Comparison of ENCODE assay signal across 9 cellular contexts in the genomic region with DNA sequence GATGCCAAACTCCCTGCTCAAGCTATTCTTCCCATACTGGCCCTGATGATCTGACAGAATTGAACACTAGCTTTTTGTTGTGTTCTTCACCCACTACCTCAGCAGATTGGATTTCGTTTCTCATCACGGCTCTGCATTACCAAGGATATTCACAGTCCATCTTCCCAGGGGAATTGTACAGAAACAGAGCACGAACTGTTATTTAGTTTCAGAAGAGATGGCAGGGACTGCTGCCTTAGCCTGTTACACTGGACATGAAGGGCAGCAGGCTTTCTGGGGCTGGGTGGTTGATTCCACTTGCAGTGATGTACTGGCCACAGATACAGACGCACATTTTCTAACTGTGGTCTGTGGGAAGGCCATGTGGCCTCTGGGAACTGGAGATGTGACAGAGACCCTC.
A peak's percentile ranks its signal among the peaks of the same experiment; 100 is the strongest.
DNase-seq lines count a peak whose midpoint lies in the region; ATAC-seq and TF ChIP-seq lines count a peak whose summit lies in the region.
"Had no signal": no experiment of that assay in that cellular context is flagged by ENCODE, and none has a peak within 500 bp of the region (broad histone marks: within the 10 kb centered on the region; RNA-seq: fewer than 3 reads in every experiment).

No MANE protein-coding gene starts in this region.

- H3K4me1 ChIP-seq in ascending aorta = peaks cover 26 to 45% of the 10 kb centered on the region in 2 donors
- peaks cover 41% of the 10 kb centered on the region for H3K4me1 ChIP-seq in mesenchymal stem cell (ENCODE audit: control insufficient read depth, insufficient read depth, low read depth, low read length)
- peaks cover 55% of the 10 kb centered on the region for H3K4me1 ChIP-seq in thymus (ENCODE audit: control insufficient read depth, insufficient read depth, low read length)

- H3K4ac ChIP-seq in mesenchymal stem cell (ENCODE audit: low read depth in 1 of 2, low read length in 2 of 2) = peak overlapping the region in 1 of 2 experiments; percentile 87

- DNase-seq in activated naive CD4-positive, alpha-beta T cell treated with anti-CD3 and anti-CD28 coated beads, Interleukin-2, amount 50 U/mL, for 16 hours = no peak
- DNase-seq in ascending aorta (ENCODE audit: low spot score in 2 of 2) (no peak), mesenchymal stem cell (peak; percentile 81), Ammon's horn (ENCODE audit: low spot score) (no peak), NCI-H446 (lab: John Stamatoyannopoulos, UW) (no peak)

- peak overlapping the region in 1 of 2 experiments; percentile 42 for H3K23ac ChIP-seq in mesenchymal stem cell (ENCODE audit: low read length in 2 of 2)

- H3K4me3 Mint-ChIP-seq in activated naive CD4-positive, alpha-beta T cell treated with anti-CD3 and anti-CD28 coated beads, Interleukin-2, amount 50 U/mL, for 24 hours = peak overlapping the region; percentile 74

- H3K36me3 Mint-ChIP-seq in activated naive CD4-positive, alpha-beta T cell treated with anti-CD3 and anti-CD28 coated beads, Interleukin-2, amount 50 U/mL, for 24 hours = peaks cover 10% of the 10 kb centered on the region

- no peak overlapping the region for H2BK5ac ChIP-seq in mesenchymal stem cell (ENCODE audit: low read depth, low read length, poor library complexity, severe bottlenecking)

- no peak overlapping the region for H3K4me3 ChIP-seq in ascending aorta
- H3K4me3 ChIP-seq in mesenchymal stem cell (ENCODE audit: insufficient read depth in 1 of 2, low read depth in 1 of 2, low read length in 2 of 2) = no peak overlapping the region
- no peak overlapping the region for H3K4me3 ChIP-seq in thymus (ENCODE audit: low read length)

- H3K79me1 ChIP-seq in mesenchymal stem cell (replicated peaks; ENCODE audit: low read length, poor library complexity, severe bottlenecking) = peaks cover 29% of the 10 kb centered on the region

- H2BK12ac ChIP-seq in mesenchymal stem cell (ENCODE audit: low read length in 2 of 2) = peak overlapping the region; percentile 80 to 94

- H4K8ac ChIP-seq in mesenchymal stem cell (ENCODE audit: low read length) = no peak overlapping the region

- intact Hi-C loops in ascending aorta (cut with DNase I) = loop anchor here (5.0 kb wide), 1 partner anchor 62 kb away; no protein-coding TSS in a partner anchor

- H3K9ac ChIP-seq in mesenchymal stem cell (ENCODE audit: low read length) = peak overlapping the region; percentile 55

- peak overlapping the region; percentile 31 for H2AK5ac ChIP-seq in mesenchymal stem cell (ENCODE audit: low read length, severe bottlenecking)

- H3K27me3 Mint-ChIP-seq in activated naive CD4-positive, alpha-beta T cell treated with anti-CD3 and anti-CD28 coated beads, Interleukin-2, amount 50 U/mL, for 24 hours = no peaks in the 10 kb centered on the region

- no peak overlapping the region for H3K4me2 ChIP-seq in mesenchymal stem cell (ENCODE audit: low read length, poor library complexity, severe bottlenecking)

- no peak for ATAC-seq in GM18907 (IDR thresholded peaks at IDR 0.05; ENCODE audit: unreplicated experiment)

- H3K27me3 ChIP-seq in ascending aorta = no peaks in the 10 kb centered on the region
- no peaks in the 10 kb centered on the region for H3K27me3 ChIP-seq in mesenchymal stem cell (ENCODE audit: control insufficient read depth in 1 of 2, insufficient read depth in 1 of 2, low read length in 2 of 2)
- H3K27me3 ChIP-seq in thymus (ENCODE audit: control insufficient read depth, insufficient read depth) = no peaks in the 10 kb centered on the region

- H2BK15ac ChIP-seq in mesenchymal stem cell (ENCODE audit: low read depth, poor library complexity, severe bottlenecking) = no peak overlapping the region

- H3K27ac ChIP-seq in ascending aorta (peak overlapping the region; percentile 94), mesenchymal stem cell (ENCODE audit: low read length, poor library complexity, severe bottlenecking) (peak overlapping the region; percentile 60), thymus (ENCODE audit: low read depth) (peak overlapping the region; percentile 75)
- H3K27ac ChIP-seq: VCaP had no signal

- 58% methylated on average over 4 of the region's 4 CpGs for WGBS in mesenchymal stem cell
- 90% methylated on average over 4 of the region's 4 CpGs for WGBS in thymus

- TF ChIP-seq CTCF in ascending aorta (IDR thresholded peaks at IDR 0.05) = no peak

- peak overlapping the region; percentile 9 to 94 for H3K18ac ChIP-seq in mesenchymal stem cell (ENCODE audit: low read depth in 1 of 2, low read length in 2 of 2)

- H4K91ac ChIP-seq in mesenchymal stem cell (ENCODE audit: low read length) = no peak overlapping the region

- H3K36me3 ChIP-seq in ascending aorta (peaks cover 11 to 20% of the 10 kb centered on the region in 2 donors), mesenchymal stem cell (ENCODE audit: control insufficient read depth in 1 of 2, insufficient read depth in 2 of 2, low read depth in 1 of 2, low read length in 2 of 2) (peaks cover 34 to 38% of the 10 kb centered on the region in 2 experiments), thymus (ENCODE audit: control insufficient read depth, insufficient read depth) (peaks cover 10% of the 10 kb centered on the region)

- H3K14ac ChIP-seq in mesenchymal stem cell (ENCODE audit: low read length in 2 of 2) = peak overlapping the region in 1 of 2 experiments; percentile 93

- H3K9me3 ChIP-seq in ascending aorta (no peaks in the 10 kb centered on the region), mesenchymal stem cell (ENCODE audit: control insufficient read depth, low read length) (no peaks in the 10 kb centered on the region), thymus (ENCODE audit: control insufficient read depth) (no peaks in the 10 kb centered on the region)

- peak overlapping the region; percentile 91 for H3K27ac Mint-ChIP-seq in activated naive CD4-positive, alpha-beta T cell treated with anti-CD3 and anti-CD28 coated beads, Interleukin-2, amount 50 U/mL, for 24 hours

- peaks cover 99% of the 10 kb centered on the region for H3K4me1 Mint-ChIP-seq in activated naive CD4-positive, alpha-beta T cell treated with anti-CD3 and anti-CD28 coated beads, Interleukin-2, amount 50 U/mL, for 24 hours

- H2AFZ ChIP-seq in mesenchymal stem cell (ENCODE audit: low read depth, low read length) = no peak overlapping the region

- H3K9me3 Mint-ChIP-seq in activated naive CD4-positive, alpha-beta T cell treated with anti-CD3 and anti-CD28 coated beads, Interleukin-2, amount 50 U/mL, for 24 hours = no peaks in the 10 kb centered on the region

- H2BK120ac ChIP-seq in mesenchymal stem cell (ENCODE audit: low read depth, low read length) = no peak overlapping the region
